In genomic region chr1:1334835-1335234, GRCh38 we compare ENCODE assay signal across 18 cellular contexts. TPM values are rescaled to one million over a fixed set of nuclear protein-coding genes. Genes with fewer than 3 reads are reported as not detected.
DNase-seq lines count a peak whose midpoint lies in the region; ATAC-seq and TF ChIP-seq lines count a peak whose summit lies in the region.
"Had no signal": no experiment of that assay in that cellular context is flagged by ENCODE, and none has a peak within 500 bp of the region (broad histone marks: within the 10 kb centered on the region; RNA-seq: fewer than 3 reads in every experiment).

No MANE protein-coding gene starts in this region.

- H3K4me1 Mint-ChIP-seq in Calu3 (ENCODE audit: low read depth, unreplicated experiment) (no peaks in the 10 kb centered on the region), nephron progenitor cell (peaks cover 4% of the 10 kb centered on the region)

- no TSS peak for BruUV-seq in Calu3 (replicated peaks; lab: Mats Ljungman, UMichigan)

- no peaks in the 10 kb centered on the region for H3K27me3 Mint-ChIP-seq in Calu3 (ENCODE audit: unreplicated experiment)
- H3K27me3 Mint-ChIP-seq in nephron progenitor cell (ENCODE audit: low read depth, poor library complexity) = no peaks in the 10 kb centered on the region
- H3K27me3 Mint-ChIP-seq: CD4-positive, alpha-beta T cell had no signal

- peak overlapping the region; percentile 53 for H3K27ac Mint-ChIP-seq in Calu3 (ENCODE audit: unreplicated experiment)
- H3K27ac Mint-ChIP-seq in nephron progenitor cell = no peak overlapping the region
- H3K27ac Mint-ChIP-seq: CD4-positive, alpha-beta T cell had no signal

- H3K4me3 Mint-ChIP-seq in Calu3 (ENCODE audit: low read depth, unreplicated experiment) (no peak overlapping the region), nephron progenitor cell (no peak overlapping the region)
- H3K4me3 Mint-ChIP-seq: CD4-positive, alpha-beta T cell had no signal

- H3K36me3 Mint-ChIP-seq in Calu3 (ENCODE audit: insufficient read depth, unreplicated experiment) = peaks cover 58% of the 10 kb centered on the region
- H3K36me3 Mint-ChIP-seq in nephron progenitor cell (ENCODE audit: low read depth) = peaks cover 4% of the 10 kb centered on the region

- DNase-seq in Calu3 = no peak
- peak; percentile 89 for DNase-seq in ecto neural progenitor cell (ENCODE audit: low spot score)
- peak; percentile 87 for DNase-seq in nephron progenitor cell
- no peak for DNase-seq in foreskin keratinocyte
- DNase-seq in foreskin melanocyte = no peak
- DNase-seq: AML-193; CD4-positive, alpha-beta T cell; DMS79; GDM1; GOT3; IMR-90; NCI-H1436 treated with DMSO at 0.1 percent for 48 hours; NCI-H2081; NCI-H526; NK-92 treated with Interleukin-12 subunit alpha and Interleukin-12 subunit beta, amount 100 ng/mL, for 24 hours; OCI-M1 had no signal

- H3K4me1 ChIP-seq in foreskin keratinocyte = no peaks in the 10 kb centered on the region

- ATAC-seq in HG02623 (IDR thresholded peaks at IDR 0.05; ENCODE audit: unreplicated experiment) (no peak), foreskin keratinocyte (no peak)

- CTCF ChIA-PET in Calu3 (lab: Charles Lee) = interaction anchor here (0.8 kb wide), 1 partner anchor 43 kb away, joined by 3 read pairs; no protein-coding TSS in a partner anchor

- H3K27ac ChIP-seq in foreskin keratinocyte = no peak overlapping the region

- H3K27me3 ChIP-seq in foreskin keratinocyte = peaks cover 25% of the 10 kb centered on the region

- TF ChIP-seq CTCF in Calu3 (IDR thresholded peaks at IDR 0.05; ENCODE audit: unreplicated experiment) (no peak), nephron progenitor cell (IDR thresholded peaks at IDR 0.05) (no peak), foreskin keratinocyte (conservative IDR thresholded peaks at IDR 0.05) (no peak)

- H3K9me3 Mint-ChIP-seq in Calu3 (ENCODE audit: low read depth, unreplicated experiment) = no peaks in the 10 kb centered on the region
- H3K9me3 Mint-ChIP-seq in nephron progenitor cell = no peaks in the 10 kb centered on the region
- H3K9me3 Mint-ChIP-seq: CD4-positive, alpha-beta T cell had no signal

- TF ChIP-seq RAD21 in Ishikawa (IDR thresholded peaks at IDR 0.05; ENCODE audit: low read depth) = no peak

- intact Hi-C loops in Calu3 (cut with micrococcal nuclease; ENCODE audit: unreplicated experiment) = no loop called here

- TF ChIP-seq EP300 in Ishikawa (IDR thresholded peaks at IDR 0.05; ENCODE audit: borderline replicate concordance) = no peak

TF ChIP-seq in Ishikawa, 13 proteins besides CTCF, POLR2A, EP300 and RAD21:
- TF ChIP-seq TEAD4 (IDR thresholded peaks at IDR 0.05) = no peak
- no peak for TF ChIP-seq TCF12 (IDR thresholded peaks at IDR 0.05; ENCODE audit: low read depth)
- no peak for TF ChIP-seq NFIC (IDR thresholded peaks at IDR 0.05)
- no peak for TF ChIP-seq USF1 (IDR thresholded peaks at IDR 0.05)
- TF ChIP-seq YY1 (IDR thresholded peaks at IDR 0.05; ENCODE audit: low read depth) = no peak
- TF ChIP-seq TAF1 (IDR thresholded peaks at IDR 0.05; ENCODE audit: low read depth) = no peak
- TF ChIP-seq EGR1 (IDR thresholded peaks at IDR 0.05) = peak; percentile 39; the same call in 1 of the 2 replicates
- TF ChIP-seq FOXM1 (IDR thresholded peaks at IDR 0.05; ENCODE audit: borderline replicate concordance, low read depth) = no peak
- TF ChIP-seq CREB1 (IDR thresholded peaks at IDR 0.05; ENCODE audit: low read depth) = no peak
- TF ChIP-seq REST (IDR thresholded peaks at IDR 0.05; ENCODE audit: low read depth) = peak; percentile 99
- 0 out of 2 replicates have a peak, but pooled peaks have one; percentile 53 for TF ChIP-seq MAX (IDR thresholded peaks at IDR 0.05)
- no peak for TF ChIP-seq CEBPB (IDR thresholded peaks at IDR 0.05)
- peak; percentile 99 for TF ChIP-seq ZBTB7A (IDR thresholded peaks at IDR 0.05; ENCODE audit: low read depth)

RNA-seq across cellular contexts. Expression of gene TAS1R3, which starts 3.8 kb away (rescaled TPM):
- total RNA-seq in Calu3 (2022) (0.24 and 0.42 TPM in 2 replicates), foreskin keratinocyte (0.04 and 0.10 TPM in 2 replicates)
- polyA plus RNA-seq in foreskin keratinocyte = 0.03 TPM in 2 replicates

RNA-seq across cellular contexts. Expression of gene CPTP, which starts 10.2 kb away (rescaled TPM):
- total RNA-seq in Calu3 (2022) (20.1 and 23.7 TPM in 2 replicates), foreskin keratinocyte (26.6 and 28.3 TPM in 2 replicates)
- 33.7 and 35.8 TPM in 2 replicates for polyA plus RNA-seq in foreskin keratinocyte

RNA-seq across cellular contexts. Expression of gene INTS11, which starts 10.4 kb away (rescaled TPM):
- total RNA-seq in Calu3 (2022) (110 and 117 TPM in 2 replicates), foreskin keratinocyte (84.0 and 85.9 TPM in 2 replicates)
- 87.5 and 91.9 TPM in 2 replicates for polyA plus RNA-seq in foreskin keratinocyte

RNA-seq across cellular contexts. Expression of gene DVL1, which starts 14.4 kb away (rescaled TPM):
- total RNA-seq in Calu3 (2022) = 83.9 and 90.9 TPM in 2 replicates
- total RNA-seq in foreskin keratinocyte = 113 and 128 TPM in 2 replicates
- polyA plus RNA-seq in foreskin keratinocyte = 79.0 and 92.8 TPM in 2 replicates

RNA-seq across cellular contexts. Expression of gene MXRA8, which starts 23.5 kb away (rescaled TPM):
- total RNA-seq in Calu3 (2022) = not detected in 2 replicates
- 0.32 and 0.37 TPM in 2 replicates for total RNA-seq in foreskin keratinocyte
- polyA plus RNA-seq in foreskin keratinocyte = 0.36 and 0.42 TPM in 2 replicates

Comparison
In these comparisons a context has a peak if more than half of its experiments do, and no peak if none do; other contexts are left out.
1. DNase-seq: peak in ecto neural progenitor cell (single experiment) and nephron progenitor cell (single experiment); none in Calu3 (single experiment), foreskin keratinocyte (0 of 2) and foreskin melanocyte (single experiment).